In genomic region chr2:61179701-61180639, GRCh38 we compare ENCODE assay signal across 8 cellular contexts. TPM values are rescaled to one million over a fixed set of nuclear protein-coding genes. Genes with fewer than 3 reads are reported as not detected.
A peak's percentile ranks its signal among the peaks of the same experiment; 100 is the strongest.
DNase-seq lines count a peak whose midpoint lies in the region; ATAC-seq lines count a peak whose summit lies in the region.

No MANE protein-coding gene starts in this region.

- H3K27ac ChIP-seq in GM23248, result peak overlapping the region; percentile 91

- no peaks in the 10 kb centered on the region for H4K20me1 ChIP-seq in GM23248 (ENCODE audit: insufficient read depth)

- peaks cover 70% of the 10 kb centered on the region for H3K36me3 Mint-ChIP-seq in activated T-helper 17 cell treated with anti-CD3 and anti-CD28 coated beads, Interleukin-2, amount 50 U/mL, for 72 hours (ENCODE audit: low read depth)

- H3K79me2 ChIP-seq in GM23248 (ENCODE audit: insufficient read depth), result peaks cover 62% of the 10 kb centered on the region

- ATAC-seq in activated T-helper 17 cell treated with anti-CD3 and anti-CD28 coated beads, Interleukin-2, amount 50 U/mL, for 72 hours (replicated peaks), result no peak
- peak; percentile 73 for ATAC-seq in Right ventricle myocardium inferior
- no peak for ATAC-seq in HG02798 (IDR thresholded peaks at IDR 0.05; ENCODE audit: poor library complexity, unreplicated experiment)
- no peak for ATAC-seq in HG03196 (IDR thresholded peaks at IDR 0.05; ENCODE audit: unreplicated experiment)

- peak overlapping the region; percentile 52 for H2AFZ ChIP-seq in GM23248

- H3K36me3 ChIP-seq in GM23248 (ENCODE audit: low read depth), result peaks cover 20% of the 10 kb centered on the region

- peak overlapping the region; percentile 97 for H3K9ac ChIP-seq in GM23248

- in situ Hi-C loops in GM23248 (cut with MboI), result no loop called here

- peaks cover 47% of the 10 kb centered on the region for H3K4me1 Mint-ChIP-seq in activated T-helper 17 cell treated with anti-CD3 and anti-CD28 coated beads, Interleukin-2, amount 50 U/mL, for 72 hours

- peak overlapping the region; percentile 79 for H3K4me2 ChIP-seq in GM23248 (ENCODE audit: unreplicated experiment)

- H3K9me3 ChIP-seq in GM23248 (ENCODE audit: low read depth), result no peaks in the 10 kb centered on the region

- peak overlapping the region; percentile 86 for H3K4me3 ChIP-seq in GM23248

- no peaks in the 10 kb centered on the region for H3K9me2 ChIP-seq in GM23248 (ENCODE audit: insufficient read depth)

- H3K27ac Mint-ChIP-seq in activated T-helper 17 cell treated with anti-CD3 and anti-CD28 coated beads, Interleukin-2, amount 50 U/mL, for 72 hours, result peak overlapping the region; percentile 94

- H3K4me1 ChIP-seq in GM23248 (ENCODE audit: insufficient read depth), result peaks cover 43% of the 10 kb centered on the region

- peak; percentile 89 for DNase-seq in GM23248
- peak; percentile 88 for DNase-seq in Right ventricle myocardium inferior (ENCODE audit: missing footprints)
- peak; percentile 27 for DNase-seq in pulmonary artery endothelial cell (ENCODE audit: low read depth, low spot score)
- no peak for DNase-seq in stimulated activated CD4-positive, alpha-beta T cell treated with anti-CD3 and anti-CD28 coated beads, Interleukin-1b, Interleukin-23, amount 100 ng/mL, for 48 hours
- no peak for DNase-seq in NOMO-1 treated with DMSO at 0.1 percent for 48 hours (lab: John Stamatoyannopoulos, UW; ENCODE audit: unreplicated experiment)

- no peaks in the 10 kb centered on the region for H3K27me3 Mint-ChIP-seq in activated T-helper 17 cell treated with anti-CD3 and anti-CD28 coated beads, Interleukin-2, amount 50 U/mL, for 72 hours

- no peaks in the 10 kb centered on the region for H3K9me3 Mint-ChIP-seq in activated T-helper 17 cell treated with anti-CD3 and anti-CD28 coated beads, Interleukin-2, amount 50 U/mL, for 72 hours

- H3K4me3 Mint-ChIP-seq in activated T-helper 17 cell treated with anti-CD3 and anti-CD28 coated beads, Interleukin-2, amount 50 U/mL, for 72 hours, result peak overlapping the region; percentile 88

- no peaks in the 10 kb centered on the region for H3K27me3 ChIP-seq in GM23248 (replicated peaks; ENCODE audit: insufficient read depth)

- H3F3A ChIP-seq in GM23248 (ENCODE audit: insufficient read depth), result peaks cover 46% of the 10 kb centered on the region

- intact Hi-C loops in Right ventricle myocardium inferior (cut with DNase I), result no loop called here

- 15 to 17% methylated on average over 14 of the region's 14 CpGs for WGBS in GM23248 (ENCODE audit: low coverage in 1 of 2, low lambda C conversion rate in 2 of 2, missing lambda C conversion rate in 2 of 2), 2 experiments

RNA-seq across cellular contexts. Expression of gene C2orf74, which starts 18.0 kb away (rescaled TPM):
- total RNA-seq in GM23248 (2014; rRNA removed; shearing (Covaris generic)), result 2.8 and 7.7 TPM in 2 replicates
- 14.2 and 17.9 TPM in 2 replicates for polyA plus RNA-seq in GM23248 (2016; fragmentation: Nextera tagmentation; extraction: Ambion mirVana)
- 10 to 100 TPM; 10.5 to 11.8 TPM for total RNA-seq in activated T-helper 17 cell treated with anti-CD3 and anti-CD28 coated beads, Interleukin-2, amount 50 U/mL, for 72 hours
- 30.1 TPM for total RNA-seq in Right ventricle myocardium inferior
- 2.8 and 14.0 TPM in 2 replicates for total RNA-seq in pulmonary artery endothelial cell

Comparison
In these comparisons a context has a peak if more than half of its experiments do, and no peak if none do; other contexts are left out.
1. DNase-seq: peak in GM23248 (single experiment), Right ventricle myocardium inferior (single experiment) and pulmonary artery endothelial cell (single experiment); none in stimulated activated CD4-positive, alpha-beta T cell treated with anti-CD3 and anti-CD28 coated beads, Interleukin-1b, Interleukin-23, amount 100 ng/mL, for 48 hours (single experiment) and NOMO-1 treated with DMSO at 0.1 percent for 48 hours (single experiment).